ENCODE assay signal across 1 cellular context in the genomic region with DNA sequence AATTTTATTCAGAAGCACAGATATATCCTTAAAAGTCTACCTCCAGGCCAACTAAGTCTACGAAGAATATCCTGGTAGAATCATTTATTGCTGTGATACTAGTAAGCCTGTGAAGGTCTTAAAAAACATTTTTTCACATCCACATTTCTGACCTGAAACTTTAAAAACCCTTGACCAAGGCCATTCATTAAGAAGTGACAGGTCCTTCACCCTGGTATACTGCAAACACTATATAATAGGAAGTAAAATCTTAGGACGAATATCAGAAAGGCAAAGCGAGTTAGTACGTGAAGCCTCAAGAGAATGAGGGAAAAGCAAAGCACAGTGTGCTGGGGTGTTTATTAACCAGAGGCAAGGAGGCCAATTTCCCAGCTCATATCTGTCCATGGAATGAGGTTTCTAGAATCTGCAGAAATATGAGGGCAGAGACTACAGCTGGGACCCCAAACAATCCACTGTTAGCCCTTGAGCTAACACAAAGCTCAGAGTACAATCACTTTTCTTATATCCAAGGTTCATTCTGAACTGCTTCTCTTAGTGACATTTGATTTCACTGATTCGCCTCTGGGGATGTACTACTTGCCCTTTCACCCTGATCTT.
TF ChIP-seq lines count a peak whose summit lies in the region.

No MANE protein-coding gene starts in this region.

TF ChIP-seq in GM23338, 12 proteins besides CTCF, POLR2A, EP300 and RAD21 (continued from another document):
- TF ChIP-seq, protein P1, sequence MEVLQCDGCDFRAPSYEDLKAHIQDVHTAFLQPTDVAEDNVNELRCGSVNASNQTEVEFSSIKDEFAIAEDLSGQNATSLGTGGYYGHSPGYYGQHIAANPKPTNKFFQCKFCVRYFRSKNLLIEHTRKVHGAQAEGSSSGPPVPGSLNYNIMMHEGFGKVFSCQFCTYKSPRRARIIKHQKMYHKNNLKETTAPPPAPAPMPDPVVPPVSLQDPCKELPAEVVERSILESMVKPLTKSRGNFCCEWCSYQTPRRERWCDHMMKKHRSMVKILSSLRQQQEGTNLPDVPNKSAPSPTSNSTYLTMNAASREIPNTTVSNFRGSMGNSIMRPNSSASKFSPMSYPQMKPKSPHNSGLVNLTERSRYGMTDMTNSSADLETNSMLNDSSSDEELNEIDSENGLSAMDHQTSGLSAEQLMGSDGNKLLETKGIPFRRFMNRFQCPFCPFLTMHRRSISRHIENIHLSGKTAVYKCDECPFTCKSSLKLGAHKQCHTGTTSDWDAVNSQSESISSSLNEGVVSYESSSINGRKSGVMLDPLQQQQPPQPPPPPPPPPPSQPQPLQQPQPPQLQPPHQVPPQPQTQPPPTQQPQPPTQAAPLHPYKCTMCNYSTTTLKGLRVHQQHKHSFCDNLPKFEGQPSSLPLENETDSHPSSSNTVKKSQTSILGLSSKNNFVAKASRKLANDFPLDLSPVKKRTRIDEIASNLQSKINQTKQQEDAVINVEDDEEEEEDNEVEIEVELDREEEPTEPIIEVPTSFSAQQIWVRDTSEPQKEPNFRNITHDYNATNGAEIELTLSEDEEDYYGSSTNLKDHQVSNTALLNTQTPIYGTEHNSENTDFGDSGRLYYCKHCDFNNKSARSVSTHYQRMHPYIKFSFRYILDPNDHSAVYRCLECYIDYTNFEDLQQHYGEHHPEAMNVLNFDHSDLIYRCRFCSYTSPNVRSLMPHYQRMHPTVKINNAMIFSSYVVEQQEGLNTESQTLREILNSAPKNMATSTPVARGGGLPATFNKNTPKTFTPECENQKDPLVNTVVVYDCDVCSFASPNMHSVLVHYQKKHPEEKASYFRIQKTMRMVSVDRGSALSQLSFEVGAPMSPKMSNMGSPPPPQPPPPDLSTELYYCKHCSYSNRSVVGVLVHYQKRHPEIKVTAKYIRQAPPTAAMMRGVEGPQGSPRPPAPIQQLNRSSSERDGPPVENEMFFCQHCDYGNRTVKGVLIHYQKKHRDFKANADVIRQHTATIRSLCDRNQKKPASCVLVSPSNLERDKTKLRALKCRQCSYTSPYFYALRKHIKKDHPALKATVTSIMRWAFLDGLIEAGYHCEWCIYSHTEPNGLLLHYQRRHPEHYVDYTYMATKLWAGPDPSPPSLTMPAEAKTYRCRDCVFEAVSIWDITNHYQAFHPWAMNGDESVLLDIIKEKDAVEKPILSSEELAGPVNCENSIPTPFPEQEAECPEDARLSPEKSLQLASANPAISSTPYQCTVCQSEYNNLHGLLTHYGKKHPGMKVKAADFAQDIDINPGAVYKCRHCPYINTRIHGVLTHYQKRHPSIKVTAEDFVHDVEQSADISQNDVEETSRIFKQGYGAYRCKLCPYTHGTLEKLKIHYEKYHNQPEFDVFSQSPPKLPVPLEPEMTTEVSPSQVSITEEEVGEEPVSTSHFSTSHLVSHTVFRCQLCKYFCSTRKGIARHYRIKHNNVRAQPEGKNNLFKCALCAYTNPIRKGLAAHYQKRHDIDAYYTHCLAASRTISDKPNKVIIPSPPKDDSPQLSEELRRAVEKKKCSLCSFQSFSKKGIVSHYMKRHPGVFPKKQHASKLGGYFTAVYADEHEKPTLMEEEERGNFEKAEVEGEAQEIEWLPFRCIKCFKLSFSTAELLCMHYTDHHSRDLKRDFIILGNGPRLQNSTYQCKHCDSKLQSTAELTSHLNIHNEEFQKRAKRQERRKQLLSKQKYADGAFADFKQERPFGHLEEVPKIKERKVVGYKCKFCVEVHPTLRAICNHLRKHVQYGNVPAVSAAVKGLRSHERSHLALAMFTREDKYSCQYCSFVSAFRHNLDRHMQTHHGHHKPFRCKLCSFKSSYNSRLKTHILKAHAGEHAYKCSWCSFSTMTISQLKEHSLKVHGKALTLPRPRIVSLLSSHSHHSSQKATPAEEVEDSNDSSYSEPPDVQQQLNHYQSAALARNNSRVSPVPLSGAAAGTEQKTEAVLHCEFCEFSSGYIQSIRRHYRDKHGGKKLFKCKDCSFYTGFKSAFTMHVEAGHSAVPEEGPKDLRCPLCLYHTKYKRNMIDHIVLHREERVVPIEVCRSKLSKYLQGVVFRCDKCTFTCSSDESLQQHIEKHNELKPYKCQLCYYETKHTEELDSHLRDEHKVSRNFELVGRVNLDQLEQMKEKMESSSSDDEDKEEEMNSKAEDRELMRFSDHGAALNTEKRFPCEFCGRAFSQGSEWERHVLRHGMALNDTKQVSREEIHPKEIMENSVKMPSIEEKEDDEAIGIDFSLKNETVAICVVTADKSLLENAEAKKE (CRISPR knock-in tag; IDR thresholded peaks at IDR 0.05), result no peak
